In genomic region chr12:120231316-120232011, GRCh38 we compare ENCODE assay signal across 8 cellular contexts. TPM values are rescaled to one million over a fixed set of nuclear protein-coding genes. Genes with fewer than 3 reads are reported as not detected.
DNase-seq lines count a peak whose midpoint lies in the region; TF ChIP-seq lines count a peak whose summit lies in the region.

No MANE protein-coding gene starts in this region.

- intact Hi-C loops in testis (cut with DNase I; ENCODE audit: low total_unique reads), result loop anchor here (2.0 kb wide), 1 partner anchor 31 kb away; no protein-coding TSS in a partner anchor

- no peak for TF ChIP-seq POLR2A in testis (IDR thresholded peaks at IDR 0.05)

- H3K27me3 ChIP-seq in BE2C (no peaks in the 10 kb centered on the region), testis (no peaks in the 10 kb centered on the region)

- TF ChIP-seq CTCF in BE2C (IDR thresholded peaks at IDR 0.05; ENCODE audit: low read depth, low read length), result no peak
- TF ChIP-seq CTCF in LNCaP clone FGC (IDR thresholded peaks at IDR 0.05; ENCODE audit: control insufficient read depth, extremely low read depth, insufficient read depth), result no peak
- no peak for TF ChIP-seq CTCF in testis (IDR thresholded peaks at IDR 0.05)

- peaks cover 56% of the 10 kb centered on the region for H3K4me1 ChIP-seq in BE2C
- H3K4me1 ChIP-seq in testis, result peaks cover 91% of the 10 kb centered on the region

- no peak overlapping the region for H3K4me3 ChIP-seq in BE2C (ENCODE audit: low read depth, low read length)
- no peak overlapping the region for H3K4me3 ChIP-seq in LNCaP clone FGC (ENCODE audit: low read depth, low read length)
- H3K4me3 ChIP-seq in testis, result no peak overlapping the region

- H3K36me3 ChIP-seq in BE2C (no peaks in the 10 kb centered on the region), testis (ENCODE audit: low read depth, missing control alignments) (no peaks in the 10 kb centered on the region)

- H3K27ac ChIP-seq in caudate nucleus (ENCODE audit: low read depth, low read length) (peak overlapping the region; percentile 71), testis (peak overlapping the region in 1 of 2 donors; percentile 81)

- 67 to 78% methylated on average over 3 of the region's 3 CpGs for WGBS in testis, 2 donors

- H3K9me3 ChIP-seq in BE2C (no peaks in the 10 kb centered on the region), testis (no peaks in the 10 kb centered on the region)

- DNase-seq in BE2C (peak; percentile 53), LNCaP clone FGC (ENCODE audit: low read depth) (peak; percentile 89), caudate nucleus (lab: John Stamatoyannopoulos, UW) (peak in 5 of 61 donors; percentile 6 to 27 (median 19)), left kidney (ENCODE audit: low read depth, low spot score) (peak; percentile 56), NCI-H524 (lab: John Stamatoyannopoulos, UW) (no peak), testis (no peak)
- DNase-seq in activated CD4-positive, CD25-positive, alpha-beta regulatory T cell treated with anti-CD3 and anti-CD28 coated beads, Interleukin-2, amount 50 U/mL, for 16 hours (ENCODE audit: low read depth, low spot score), result peak; percentile 44
- peak; percentile 54 for DNase-seq in stimulated activated CD8-positive, alpha-beta memory T cell treated with anti-CD3 and anti-CD28 coated beads, Interleukin-12 subunit alpha, Interleukin-12 subunit beta, amount 100 ng/mL, for 24 hours (ENCODE audit: extremely low read depth)

RNA-seq across cellular contexts. Expression of gene RPLP0, which starts 30.6 kb away (rescaled TPM):
- polyA plus RNA-seq in BE2C (2012; ENCODE audit: insufficient read depth, insufficient read length, low read depth), result 4,768 TPM
- total RNA-seq in testis, result 1,000 to 10,000 TPM in 1 of 2 donors, 100 to 1,000 TPM in 1; 733 to 1,607 TPM
- 1,137 TPM for polyA plus RNA-seq in testis (ENCODE audit: insufficient read depth, low read depth, low replicate concordance)

RNA-seq across cellular contexts. Expression of gene PXN, which starts 34.1 kb away (rescaled TPM):
- 12.6 TPM for polyA plus RNA-seq in BE2C (2012; ENCODE audit: insufficient read depth, insufficient read length, low read depth)
- total RNA-seq in testis, result 10 to 100 TPM; 81.8 to 84.9 TPM
- polyA plus RNA-seq in testis (ENCODE audit: insufficient read depth, low read depth, low replicate concordance), result 89.6 TPM

RNA-seq across cellular contexts. Expression of gene GCN1, which starts 36.9 kb away (rescaled TPM):
- 108 TPM for polyA plus RNA-seq in BE2C (2012; ENCODE audit: insufficient read depth, insufficient read length, low read depth)
- 100 to 1,000 TPM; 104 to 164 TPM for total RNA-seq in testis
- polyA plus RNA-seq in testis (ENCODE audit: insufficient read depth, low read depth, low replicate concordance), result 66.3 TPM

Comparison
In these comparisons a context has a peak if more than half of its experiments do, and no peak if none do; other contexts are left out.
1. DNase-seq: peak in BE2C (single experiment), LNCaP clone FGC (single experiment), activated CD4-positive, CD25-positive, alpha-beta regulatory T cell treated with anti-CD3 and anti-CD28 coated beads, Interleukin-2, amount 50 U/mL, for 16 hours (single experiment), left kidney (single experiment) and stimulated activated CD8-positive, alpha-beta memory T cell treated with anti-CD3 and anti-CD28 coated beads, Interleukin-12 subunit alpha, Interleukin-12 subunit beta, amount 100 ng/mL, for 24 hours (single experiment); none in NCI-H524 (0 of 2) and testis (single experiment).